Comparison of ENCODE assay signal across 1 cellular context in genomic region chr20:5715068-5715841, GRCh38.
TF ChIP-seq lines count a peak whose summit lies in the region.

No MANE protein-coding gene starts in this region.

TF ChIP-seq in A549, 52 proteins besides CTCF, POLR2A, EP300 and RAD21 (continued from another document):
- no peak for TF ChIP-seq REST (IDR thresholded peaks at IDR 0.05)
TF ChIP-seq in A549: peak in this region for 0.
